32 cellular contexts compared by ENCODE assay signal in the genomic region with DNA sequence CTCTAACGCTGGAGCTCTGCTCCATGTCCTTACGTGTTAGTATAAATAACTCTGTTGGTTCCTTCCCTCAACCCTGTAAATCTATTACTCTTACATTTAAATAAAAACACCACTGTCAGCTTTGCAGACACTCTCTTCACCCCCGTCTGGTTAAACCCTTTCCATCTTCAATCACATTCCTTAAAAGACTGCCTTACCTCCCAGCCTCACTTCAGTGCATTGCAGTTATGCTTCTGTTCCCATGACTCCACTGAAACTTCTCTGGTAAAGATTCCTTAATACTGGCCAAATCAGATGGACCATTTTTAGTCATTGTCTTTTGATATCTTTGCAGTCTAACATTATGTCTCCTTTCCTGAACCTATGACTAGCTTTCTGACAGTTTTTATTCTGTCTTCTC.
A peak's percentile ranks its signal among the peaks of the same experiment; 100 is the strongest.
DNase-seq lines count a peak whose midpoint lies in the region; ATAC-seq and TF ChIP-seq lines count a peak whose summit lies in the region.
"Had no signal": no experiment of that assay in that cellular context is flagged by ENCODE, and none has a peak within 500 bp of the region (broad histone marks: within the 10 kb centered on the region; RNA-seq: fewer than 3 reads in every experiment).

No MANE protein-coding gene starts in this region.

- no peaks in the 10 kb centered on the region for H3K9me3 ChIP-seq in left ventricle myocardium inferior (replicated peaks)
- H3K9me3 ChIP-seq: BE2C, esophagus squamous epithelium, neutrophil, stomach, tibial nerve had no signal

- H3K4me1 ChIP-seq in left ventricle myocardium inferior, result peaks cover 16% of the 10 kb centered on the region
- H3K4me1 ChIP-seq: BE2C had no signal

- H3K4me3 ChIP-seq in left ventricle myocardium inferior, result no peak overlapping the region
- H3K4me3 ChIP-seq: esophagus squamous epithelium, stomach, tibial nerve had no signal

- no peak overlapping the region for H3K4me3 Mint-ChIP-seq in activated naive CD4-positive, alpha-beta T cell treated with anti-CD3 and anti-CD28 coated beads, Interleukin-2, amount 50 U/mL, for 24 hours
- H3K4me3 Mint-ChIP-seq in activated naive CD4-positive, alpha-beta T cell treated with anti-CD3 and anti-CD28 coated beads for 36 hours, result no peak overlapping the region
- H3K4me3 Mint-ChIP-seq in memory B cell (no peak overlapping the region), type B pancreatic cell (no peak overlapping the region)
- H3K4me3 Mint-ChIP-seq: activated naive CD4-positive, alpha-beta T cell treated with anti-CD3 and anti-CD28 coated beads, Interleukin-2, amount 10 ng/mL, durations not matched to agents 7 days and 5 days had no signal

- no peak overlapping the region for H3K27ac ChIP-seq in left ventricle myocardium inferior (replicated peaks)
- H3K27ac ChIP-seq: esophagus squamous epithelium, neutrophil, stomach, tibial nerve had no signal

- H3K27me3 Mint-ChIP-seq in activated naive CD4-positive, alpha-beta T cell treated with anti-CD3 and anti-CD28 coated beads, Interleukin-2, amount 50 U/mL, for 24 hours, result no peaks in the 10 kb centered on the region
- H3K27me3 Mint-ChIP-seq in activated naive CD4-positive, alpha-beta T cell treated with anti-CD3 and anti-CD28 coated beads for 36 hours (ENCODE audit: low read depth), result no peaks in the 10 kb centered on the region
- no peaks in the 10 kb centered on the region for H3K27me3 Mint-ChIP-seq in memory B cell
- no peaks in the 10 kb centered on the region for H3K27me3 Mint-ChIP-seq in type B pancreatic cell
- H3K27me3 Mint-ChIP-seq: activated naive CD4-positive, alpha-beta T cell treated with anti-CD3 and anti-CD28 coated beads, Interleukin-2, amount 10 ng/mL, durations not matched to agents 7 days and 5 days had no signal

- no peaks in the 10 kb centered on the region for H3K36me3 ChIP-seq in left ventricle myocardium inferior
- H3K36me3 ChIP-seq: BE2C, esophagus squamous epithelium, neutrophil, stomach, tibial nerve had no signal

- intact Hi-C loops in activated naive CD4-positive, alpha-beta T cell treated with anti-CD3 and anti-CD28 coated beads for 36 hours (cut with micrococcal nuclease), result no loop called here
- intact Hi-C loops in left ventricle myocardium inferior (cut with micrococcal nuclease), result loop anchor here (10.0 kb wide), 1 partner anchor 136 kb away; no protein-coding TSS in a partner anchor

- H3K27ac Mint-ChIP-seq in activated naive CD4-positive, alpha-beta T cell treated with anti-CD3 and anti-CD28 coated beads, Interleukin-2, amount 50 U/mL, for 24 hours, result peak overlapping the region; percentile 61
- no peak overlapping the region for H3K27ac Mint-ChIP-seq in activated naive CD4-positive, alpha-beta T cell treated with anti-CD3 and anti-CD28 coated beads for 36 hours
- H3K27ac Mint-ChIP-seq in memory B cell (peak overlapping the region; percentile 72), type B pancreatic cell (peak overlapping the region; percentile 4)
- H3K27ac Mint-ChIP-seq: activated naive CD4-positive, alpha-beta T cell treated with anti-CD3 and anti-CD28 coated beads, Interleukin-2, amount 10 ng/mL, durations not matched to agents 7 days and 5 days had no signal

- no peaks in the 10 kb centered on the region for H3K9me3 Mint-ChIP-seq in activated naive CD4-positive, alpha-beta T cell treated with anti-CD3 and anti-CD28 coated beads, Interleukin-2, amount 50 U/mL, for 24 hours
- no peaks in the 10 kb centered on the region for H3K9me3 Mint-ChIP-seq in activated naive CD4-positive, alpha-beta T cell treated with anti-CD3 and anti-CD28 coated beads for 36 hours
- H3K9me3 Mint-ChIP-seq in memory B cell (no peaks in the 10 kb centered on the region), type B pancreatic cell (no peaks in the 10 kb centered on the region)
- H3K9me3 Mint-ChIP-seq: activated naive CD4-positive, alpha-beta T cell treated with anti-CD3 and anti-CD28 coated beads, Interleukin-2, amount 10 ng/mL, durations not matched to agents 7 days and 5 days had no signal

- H3K4me1 Mint-ChIP-seq in activated naive CD4-positive, alpha-beta T cell treated with anti-CD3 and anti-CD28 coated beads, Interleukin-2, amount 50 U/mL, for 24 hours, result peaks cover 77% of the 10 kb centered on the region
- H3K4me1 Mint-ChIP-seq in activated naive CD4-positive, alpha-beta T cell treated with anti-CD3 and anti-CD28 coated beads for 36 hours (ENCODE audit: low read depth), result peaks cover 58% of the 10 kb centered on the region
- H3K4me1 Mint-ChIP-seq in memory B cell (peaks cover 37% of the 10 kb centered on the region), type B pancreatic cell (ENCODE audit: unreplicated experiment) (peaks cover 26% of the 10 kb centered on the region)

- TF ChIP-seq CTCF in type B pancreatic cell (conservative IDR thresholded peaks at IDR 0.05) (no peak), left ventricle myocardium inferior (IDR thresholded peaks at IDR 0.05; ENCODE audit: borderline replicate concordance) (no peak)

- H3K27me3 ChIP-seq in left ventricle myocardium inferior (ENCODE audit: low read depth), result no peaks in the 10 kb centered on the region
- H3K27me3 ChIP-seq: BE2C, esophagus squamous epithelium, neutrophil, stomach, tibial nerve had no signal

- peaks cover 6% of the 10 kb centered on the region for H3K36me3 Mint-ChIP-seq in activated naive CD4-positive, alpha-beta T cell treated with anti-CD3 and anti-CD28 coated beads, Interleukin-2, amount 50 U/mL, for 24 hours
- H3K36me3 Mint-ChIP-seq in activated naive CD4-positive, alpha-beta T cell treated with anti-CD3 and anti-CD28 coated beads for 36 hours (ENCODE audit: low read depth), result peaks cover 2% of the 10 kb centered on the region
- H3K36me3 Mint-ChIP-seq in memory B cell (peaks cover 10% of the 10 kb centered on the region), type B pancreatic cell (peaks cover 4% of the 10 kb centered on the region)

- ATAC-seq in memory B cell (ENCODE audit: low read depth), result no peak
- ATAC-seq in left lobe of liver, result no peak
- ATAC-seq: left ventricle myocardium superior, Right ventricle myocardium inferior had no signal

- CTCF ChIA-PET in activated naive CD4-positive, alpha-beta T cell treated with anti-CD3 and anti-CD28 coated beads for 36 hours (lab: Charles Lee), result interaction anchor here (0.6 to 1.2 kb wide), 2 partner anchors 134 to 140 kb away, joined by 3 read pairs; no protein-coding TSS in a partner anchor

- no peak for DNase-seq in activated naive CD4-positive, alpha-beta T cell treated with anti-CD3 and anti-CD28 coated beads for 36 hours
- peak; percentile 25 for DNase-seq in astrocyte of the hippocampus (ENCODE audit: low read depth, low spot score)
- DNase-seq in memory B cell (ENCODE audit: low spot score in 2 of 2), result no peak
- DNase-seq in type B pancreatic cell (ENCODE audit: extremely low spot score, unreplicated experiment), result no peak
- no peak for DNase-seq in ecto neural progenitor cell (ENCODE audit: low spot score)
- no peak for DNase-seq in left ventricle myocardium inferior
- no peak for DNase-seq in left lobe of liver (ENCODE audit: low spot score)
- DNase-seq: activated CD4-positive, CD25-positive, alpha-beta regulatory T cell treated with anti-CD3 and anti-CD28 coated beads, Interleukin-2, amount 50 U/mL, for 72 hours; activated CD8-positive, alpha-beta memory T cell treated with anti-CD3 and anti-CD28 coated beads for 24 hours; activated naive CD4-positive, alpha-beta T cell treated with anti-CD3 and anti-CD28 coated beads, Interleukin-2, amount 10 ng/mL, durations not matched to agents 7 days and 5 days; activated T-cell treated with anti-CD3 and anti-CD28 coated beads, Interleukin-2, amount 50 U/mL, for 48 hours; anterior cingulate cortex; BE2C; central memory CD4-positive, alpha-beta T cell; effector CD8-positive, alpha-beta T cell; EL; esophagus squamous epithelium; glutamatergic neuron; GOT3; left ventricle myocardium superior; NCI-H1105; NCI-H2029 treated with DMSO at 0.1 percent for 48 hours; NCI-H345; NCI-H82; OCI-M1; small intestine; stomach; SW 1271 had no signal
